9 cellular contexts compared by ENCODE assay signal in genomic region chr1:183234660-183235476, GRCh38. TPM values are rescaled to one million over a fixed set of nuclear protein-coding genes. Genes with fewer than 3 reads are reported as not detected.
DNase-seq lines count a peak whose midpoint lies in the region; ATAC-seq, FAIRE-seq and TF ChIP-seq lines count a peak whose summit lies in the region.
"Had no signal": no experiment of that assay in that cellular context is flagged by ENCODE, and none has a peak within 500 bp of the region (broad histone marks: within the 10 kb centered on the region; RNA-seq: fewer than 3 reads in every experiment).

No MANE protein-coding gene starts in this region.

- H3K4me3 ChIP-seq in coronary artery (peak overlapping the region; percentile 65), HepG2 (replicated peaks in 1 of 3; ENCODE audit: insufficient read depth in 1 of 3, low read depth in 2 of 3, low read length in 3 of 3) (peak overlapping the region in 2 of 3 experiments; percentile 30 to 36; a peak in 4 of 6 replicates), tibial artery (peak overlapping the region; percentile 46 to 49)

- H3K4me1 ChIP-seq in HepG2 (ENCODE audit: insufficient read depth, low read length), result peaks cover 34% of the 10 kb centered on the region
- peaks cover 0 to 27% (median 13%) of the 10 kb centered on the region in 4 donors for H3K4me1 ChIP-seq in tibial artery

- no peak for TF ChIP-seq POLR2A in HepG2 (IDR thresholded peaks at IDR 0.05; ENCODE audit: insufficient read depth in 1 of 2, low read depth in 2 of 2, low read length in 2 of 2)

- peak; percentile 31 for DNase-seq in NCI-H2196 (lab: John Stamatoyannopoulos, UW; ENCODE audit: unreplicated experiment)
- DNase-seq in NCI-H2196 treated with DMSO at 0.1 percent for 48 hours (lab: John Stamatoyannopoulos, UW; ENCODE audit: unreplicated experiment), result no peak
- DNase-seq in NCI-H226, result peak; percentile 99
- DNase-seq in coronary artery (ENCODE audit: low spot score), result peak; percentile 89
- peak; percentile 21 for DNase-seq in HepG2 (ENCODE audit: low spot score)
- DNase-seq in tibial artery, result peak; percentile 90
- DNase-seq in stimulated activated CD4-positive, alpha-beta T cell treated with anti-CD3 and anti-CD28 coated beads, Interleukin-4, amount 100 ng/mL, for 4 hours, result no peak

- CTCF ChIA-PET in HepG2 (lab: Yijun Ruan, JAX; ENCODE audit: low intra/inter-chr PET ratio, low total read pairs), result interaction anchor here (1.1 kb wide), 1 partner anchor 272 kb away, joined by 7 read pairs; no protein-coding TSS in a partner anchor

- H3K27me3 ChIP-seq in HepG2 (ENCODE audit: control insufficient read depth in 1 of 2, insufficient read depth in 2 of 2, low read length in 2 of 2) (peaks cover 0 to 4% of the 10 kb centered on the region in 2 experiments; a peak in 1 of 5 replicates), tibial artery (no peaks in the 10 kb centered on the region)

- ATAC-seq in HepG2 (peak; percentile 87), HG03175 (IDR thresholded peaks at IDR 0.05; ENCODE audit: unreplicated experiment) (no peak)

- intact Hi-C loops in HepG2 (cut with micrococcal nuclease; ENCODE audit: unreplicated experiment) (no loop called here), tibial artery (cut with DNase I; ENCODE audit: low total_unique reads) (loop anchor here (10.0 kb wide), 1 partner anchor 90 kb away; no protein-coding TSS in a partner anchor)

- FAIRE-seq in HepG2 (lab: Jason Lieb, UNC), result peak; percentile 56
- FAIRE-seq: frontal cortex had no signal

- POLR2A ChIA-PET in HepG2 (lab: Yijun Ruan, JAX), result interaction anchor here (0.7 kb wide), 1 partner anchor 269 kb away, joined by 3 read pairs; no protein-coding TSS in a partner anchor

- no TSS peak for BruUV-seq in HepG2 (replicated peaks; lab: Mats Ljungman, UMichigan)

- TF ChIP-seq RAD21 in HepG2 (CRISPR knock-in tag; IDR thresholded peaks at IDR 0.05), result no peak

- no peak for TF ChIP-seq EP300 in HepG2 (IDR thresholded peaks at IDR 0.05; ENCODE audit: low read depth in 2 of 2, low read length in 2 of 2)
- no peak for TF ChIP-seq EP300 in HepG2 (CRISPR knock-in tag; IDR thresholded peaks at IDR 0.05; ENCODE audit: borderline replicate concordance)

- H3K27ac ChIP-seq in coronary artery, result peak overlapping the region; percentile 78 to 88
- no peak overlapping the region for H3K27ac ChIP-seq in HepG2 (ENCODE audit: extremely low read length, insufficient read depth, low read length)
- peak overlapping the region; percentile 83 to 86 for H3K27ac ChIP-seq in tibial artery

- H3K4me2 ChIP-seq in HepG2 (ENCODE audit: low read depth, low read length), result peak overlapping the region; percentile 66

- TF ChIP-seq CTCF in coronary artery (IDR thresholded peaks at IDR 0.05) (peak; percentile 62), HepG2 (CRISPR knock-in tag; IDR thresholded peaks at IDR 0.05) (peak; percentile 51), tibial artery (IDR thresholded peaks at IDR 0.05) (peak; percentile 54 to 71)

- 44% methylated on average over 11 of the region's 15 CpGs for WGBS in HepG2 (ENCODE audit: low lambda C conversion rate)

- no peaks in the 10 kb centered on the region for H3K9me3 ChIP-seq in HepG2 (ENCODE audit: low read length)
- H3K9me3 ChIP-seq in tibial artery, result no peaks in the 10 kb centered on the region

- H4K20me1 ChIP-seq in HepG2 (ENCODE audit: insufficient read depth, low read length), result no peaks in the 10 kb centered on the region

- in situ Hi-C loops in HepG2 (cut with HindIII; ENCODE audit: extremely low pct_ligation_motif_present, low pct_unique_long_range_greater_than_20kb), result no loop called here

- no peak overlapping the region for H3K9ac ChIP-seq in HepG2 (ENCODE audit: insufficient read depth, low read depth, low read length)

- H3K36me3 ChIP-seq in HepG2 (replicated peaks in 1 of 2; ENCODE audit: control insufficient read depth in 1 of 2, insufficient read depth in 2 of 2, low read length in 2 of 2) (no peaks in the 10 kb centered on the region), tibial artery (no peaks in the 10 kb centered on the region)

- peak overlapping the region; percentile 70 for H2AFZ ChIP-seq in HepG2 (ENCODE audit: low read length)

- no peaks in the 10 kb centered on the region for H3K79me2 ChIP-seq in HepG2 (ENCODE audit: insufficient read depth, low read length)

TF ChIP-seq in HepG2, 621 proteins besides CTCF, POLR2A, EP300 and RAD21 (continues in another document):
- TF ChIP-seq ZBTB33 (CRISPR knock-in tag; IDR thresholded peaks at IDR 0.05), result peak; percentile 89
- TF ChIP-seq SRSF9 (IDR thresholded peaks at IDR 0.05; ENCODE audit: borderline replicate concordance, insufficient read depth, low read depth, low read length, poor library complexity, severe bottlenecking), result no peak
- peak; percentile 47 for TF ChIP-seq STAG1 (CRISPR knock-in tag; IDR thresholded peaks at IDR 0.05)
- peak; percentile 35; the same call in 1 of the 2 replicates for TF ChIP-seq SMC3 (IDR thresholded peaks at IDR 0.05; ENCODE audit: low read length)
- TF ChIP-seq ZNF605 (CRISPR knock-in tag; IDR thresholded peaks at IDR 0.05), result 0 out of 2 replicates have a peak, but pooled peaks have one; percentile 36
- TF ChIP-seq SIX1 (CRISPR knock-in tag; IDR thresholded peaks at IDR 0.05; ENCODE audit: borderline replicate concordance), result peak; percentile 21; the same call in 1 of the 2 replicates
- peak; percentile 11; the same call in 1 of the 2 replicates for TF ChIP-seq ARID5B (CRISPR knock-in tag; IDR thresholded peaks at IDR 0.05)

RNA-seq across cellular contexts. Expression of gene LAMC2, which starts 48.8 kb away (rescaled TPM):
- not detected in 2 replicates for total RNA-seq in HepG2 (2016; rRNA removed; fragmentation: Illumina TruSeq; extraction: Trizol)
- total RNA-seq in HepG2 (2016; cell fraction: cytosol; rRNA removed; fragmentation: Illumina TruSeq; extraction: Trizol; ENCODE audit: low read depth), result not detected in 2 replicates
- total RNA-seq in HepG2 (2016; cell fraction: insoluble cytoplasmic fraction; rRNA removed; fragmentation: Illumina TruSeq; extraction: Trizol), result not detected in 2 replicates
- not detected in 2 replicates for total RNA-seq in HepG2 (2016; cell fraction: membrane; rRNA removed; fragmentation: Illumina TruSeq; extraction: Trizol)
- total RNA-seq in HepG2 (2016; cell fraction: nucleus; rRNA removed; fragmentation: Illumina TruSeq; extraction: Trizol), result not detected in 2 replicates
- 0.01 and 0.03 TPM in 2 replicates for polyA plus RNA-seq in HepG2 (2011; rRNA removed)
- polyA plus RNA-seq in HepG2 (2011; cell fraction: cytosol; rRNA removed), result 0.01 TPM in 1 of 2 replicates, not detected in the other
- 0.05 TPM in 1 of 2 replicates, not detected in the other for polyA plus RNA-seq in HepG2 (2011; cell fraction: nucleus; rRNA removed)
- polyA plus RNA-seq in HepG2 (2012), result not detected in 2 replicates
- not detected in 2 replicates for polyA plus RNA-seq in HepG2 (2016; cell fraction: cytosol; fragmentation: Illumina TruSeq; extraction: Trizol; ENCODE audit: low read depth)
- polyA plus RNA-seq in HepG2 (2016; cell fraction: insoluble cytoplasmic fraction; fragmentation: Illumina TruSeq; extraction: Trizol; ENCODE audit: low read depth), result not detected in 2 replicates
- not detected in 2 replicates for polyA plus RNA-seq in HepG2 (2016; cell fraction: membrane; fragmentation: Illumina TruSeq; extraction: Trizol; ENCODE audit: low read depth)
- polyA plus RNA-seq in HepG2 (2016; cell fraction: nucleus; fragmentation: Illumina TruSeq; extraction: Trizol; ENCODE audit: insufficient read depth, low read depth), result not detected in 2 replicates
- 0.04 and 1.2 TPM in 2 replicates for polyA minus RNA-seq in HepG2 (2011; rRNA and poly(A)+ RNA removed; ENCODE audit: low replicate concordance)
- polyA minus RNA-seq in HepG2 (2011; cell fraction: cytosol; rRNA and poly(A)+ RNA removed), result not detected in 2 replicates
- polyA minus RNA-seq in HepG2 (2011; cell fraction: nucleus; rRNA and poly(A)+ RNA removed), result 0.13 TPM in 1 of 2 replicates, not detected in the other

Comparison
In these comparisons a context has a peak if more than half of its experiments do, and no peak if none do; other contexts are left out.
1. DNase-seq: peak in NCI-H2196 (single experiment), NCI-H226 (single experiment), coronary artery (single experiment), HepG2 (single experiment) and tibial artery (2 of 2); none in NCI-H2196 treated with DMSO at 0.1 percent for 48 hours (single experiment) and stimulated activated CD4-positive, alpha-beta T cell treated with anti-CD3 and anti-CD28 coated beads, Interleukin-4, amount 100 ng/mL, for 4 hours (0 of 2).
2. Peak in every context shown above with its lines, with median percentiles within 50 percentile points of each other: H3K4me3 ChIP-seq and CTCF ChIP-seq.